In the genomic region with DNA sequence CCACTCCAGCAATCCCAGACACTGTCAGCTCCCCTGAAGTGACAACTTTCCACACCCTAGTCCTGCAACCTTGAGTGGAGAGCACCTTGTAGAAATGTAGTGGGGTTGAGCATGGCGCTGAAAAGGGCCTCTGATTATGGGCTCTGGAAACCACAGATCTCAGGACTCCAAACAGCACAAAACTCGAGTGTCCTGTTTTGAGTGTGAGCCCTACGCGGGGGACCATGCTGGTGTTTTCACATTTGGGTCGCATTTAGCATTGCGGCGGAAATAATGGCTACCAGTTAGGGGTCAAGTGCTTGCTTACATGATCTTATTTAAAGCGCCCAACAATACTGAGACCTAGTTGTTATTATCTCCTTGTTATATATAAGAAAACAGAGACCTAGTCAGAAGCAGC, we compare ENCODE assay signal across 10 cellular contexts. TPM values are rescaled to one million over a fixed set of nuclear protein-coding genes. Genes with fewer than 3 reads are reported as not detected.
A peak's percentile ranks its signal among the peaks of the same experiment; 100 is the strongest.
DNase-seq lines count a peak whose midpoint lies in the region; ATAC-seq and TF ChIP-seq lines count a peak whose summit lies in the region.
"Not testable (repeated sequence)": the region's sequence is repeated elsewhere in the genome, so short reads cannot be mapped to it uniquely, and the experiment has no call there.
"Had no signal": no experiment of that assay in that cellular context is flagged by ENCODE, and none has a peak within 500 bp of the region (broad histone marks: within the 10 kb centered on the region; RNA-seq: fewer than 3 reads in every experiment).

No MANE protein-coding gene starts in this region.

- peak overlapping the region; percentile 89 for H3K27ac ChIP-seq in CD4-positive, CD25-positive, alpha-beta regulatory T cell (ENCODE audit: insufficient read depth, low read length, poor library complexity, severe bottlenecking)
- H3K27ac ChIP-seq in Peyer's patch: peak overlapping the region; percentile 40 to 71 (median 64)
- peak overlapping the region; percentile 87 for H3K27ac ChIP-seq in effector memory CD4-positive, alpha-beta T cell (ENCODE audit: insufficient read depth, low read length, poor library complexity, severe bottlenecking)

- not testable (repeated sequence) for H3K9me3 ChIP-seq in CD4-positive, CD25-positive, alpha-beta regulatory T cell (ENCODE audit: control insufficient read depth in 2 of 2, low read length in 2 of 2); Peyer's patch; effector memory CD4-positive, alpha-beta T cell (ENCODE audit: control insufficient read depth, low read length)

- H3K27me3 Mint-ChIP-seq in CD4-positive, CD25-positive, alpha-beta regulatory T cell; activated naive CD4-positive, alpha-beta T cell treated with anti-CD3 and anti-CD28 coated beads, Interleukin-2, amount 50 U/mL, for 24 hours; natural killer cell (ENCODE audit: low read depth in 2 of 2): not testable (repeated sequence)

- peaks cover 43% of the 10 kb centered on the region for H3K36me3 Mint-ChIP-seq in CD4-positive, CD25-positive, alpha-beta regulatory T cell
- peaks cover 53% of the 10 kb centered on the region for H3K36me3 Mint-ChIP-seq in activated naive CD4-positive, alpha-beta T cell treated with anti-CD3 and anti-CD28 coated beads, Interleukin-2, amount 50 U/mL, for 24 hours
- not testable (repeated sequence) for H3K36me3 Mint-ChIP-seq in natural killer cell

- ATAC-seq in CD4-positive, CD25-positive, alpha-beta regulatory T cell (ENCODE audit: low read depth in 2 of 2): not testable (repeated sequence)
- ATAC-seq in natural killer cell: peak in 2 of 3 donors; percentile 25 to 42

- H3K9me3 Mint-ChIP-seq in CD4-positive, CD25-positive, alpha-beta regulatory T cell; activated naive CD4-positive, alpha-beta T cell treated with anti-CD3 and anti-CD28 coated beads, Interleukin-2, amount 50 U/mL, for 24 hours; natural killer cell: not testable (repeated sequence)

- not testable (repeated sequence) for H3K27me3 ChIP-seq in CD4-positive, CD25-positive, alpha-beta regulatory T cell (ENCODE audit: control insufficient read depth, insufficient read depth, low read length); Peyer's patch; effector memory CD4-positive, alpha-beta T cell (replicated peaks; ENCODE audit: control insufficient read depth, insufficient read depth, low read length, poor library complexity, severe bottlenecking)

- TF ChIP-seq CTCF in Peyer's patch (IDR thresholded peaks at IDR 0.05); natural killer cell (IDR thresholded peaks at IDR 0.05): not testable (repeated sequence)

- peaks cover 20% of the 10 kb centered on the region for H3K36me3 ChIP-seq in CD4-positive, CD25-positive, alpha-beta regulatory T cell (ENCODE audit: control insufficient read depth, insufficient read depth, low read length)
- H3K36me3 ChIP-seq in Peyer's patch; effector memory CD4-positive, alpha-beta T cell (ENCODE audit: control insufficient read depth, insufficient read depth, low read length): not testable (repeated sequence)

- peak overlapping the region; percentile 96 to 100 (median 98) for H3K27ac Mint-ChIP-seq in CD4-positive, CD25-positive, alpha-beta regulatory T cell
- peak overlapping the region; percentile 99 for H3K27ac Mint-ChIP-seq in activated naive CD4-positive, alpha-beta T cell treated with anti-CD3 and anti-CD28 coated beads, Interleukin-2, amount 50 U/mL, for 24 hours
- H3K27ac Mint-ChIP-seq in natural killer cell: peak overlapping the region; percentile 91 to 92

- H3K4me1 Mint-ChIP-seq in CD4-positive, CD25-positive, alpha-beta regulatory T cell: peaks cover 25 to 53% (median 37%) of the 10 kb centered on the region in 4 donors
- peaks cover 43% of the 10 kb centered on the region for H3K4me1 Mint-ChIP-seq in activated naive CD4-positive, alpha-beta T cell treated with anti-CD3 and anti-CD28 coated beads, Interleukin-2, amount 50 U/mL, for 24 hours
- H3K4me1 Mint-ChIP-seq in natural killer cell: peaks cover 41 to 48% of the 10 kb centered on the region in 2 donors

- H3K4me3 ChIP-seq in CD4-positive, CD25-positive, alpha-beta regulatory T cell (ENCODE audit: low read depth, low read length): peak overlapping the region; percentile 100
- H3K4me3 ChIP-seq in Peyer's patch: peak overlapping the region; percentile 26 to 45 (median 40)
- H3K4me3 ChIP-seq in effector memory CD4-positive, alpha-beta T cell (ENCODE audit: insufficient read depth, low read depth, low read length, poor library complexity, severe bottlenecking): peak overlapping the region; percentile 82

- H3K4me1 ChIP-seq in CD4-positive, CD25-positive, alpha-beta regulatory T cell (ENCODE audit: control insufficient read depth, insufficient read depth, low read length, poor library complexity, severe bottlenecking): peaks cover 49% of the 10 kb centered on the region
- H3K4me1 ChIP-seq in Peyer's patch: not testable (repeated sequence)
- peaks cover 24% of the 10 kb centered on the region for H3K4me1 ChIP-seq in effector memory CD4-positive, alpha-beta T cell (ENCODE audit: control insufficient read depth, insufficient read depth, low read length, poor library complexity, severe bottlenecking)

- DNase-seq in CD4-positive, CD25-positive, alpha-beta regulatory T cell: peak in 1 of 3 donors; percentile 45
- DNase-seq in Peyer's patch; effector memory CD4-positive, alpha-beta T cell; natural killer cell: not testable (repeated sequence)
- peak; percentile 53 to 60 for DNase-seq in activated CD4-positive, alpha-beta T cell treated with anti-CD3 and anti-CD28 coated beads, Interleukin-2, amount 50 U/mL, for 48 hours
- peak; percentile 74 to 78 for DNase-seq in activated T-cell treated with anti-CD3 and anti-CD28 coated beads, Interleukin-2, amount 50 U/mL, for 48 hours
- DNase-seq in stimulated activated naive CD4-positive, alpha-beta T cell treated with Interleukin-2 at 50 U/mL for 16 hours (lab: John Stamatoyannopoulos, UW): peak; percentile 29

- intact Hi-C loops in natural killer cell (cut with micrococcal nuclease): not testable (repeated sequence)

- TF ChIP-seq POLR2A in Peyer's patch (IDR thresholded peaks at IDR 0.05): not testable (repeated sequence)

- peak overlapping the region; percentile 96 to 100 (median 98) for H3K4me3 Mint-ChIP-seq in CD4-positive, CD25-positive, alpha-beta regulatory T cell
- H3K4me3 Mint-ChIP-seq in activated naive CD4-positive, alpha-beta T cell treated with anti-CD3 and anti-CD28 coated beads, Interleukin-2, amount 50 U/mL, for 24 hours: peak overlapping the region; percentile 100
- peak overlapping the region; percentile 92 for H3K4me3 Mint-ChIP-seq in natural killer cell

RNA-seq across cellular contexts. Expression of gene CD2, which starts 1.9 kb away (rescaled TPM):
- 192 TPM for total RNA-seq in CD4-positive, CD25-positive, alpha-beta regulatory T cell
- 100 to 1,000 TPM; 341 to 457 (median 393) TPM for polyA plus RNA-seq in CD4-positive, CD25-positive, alpha-beta regulatory T cell
- total RNA-seq in Peyer's patch: 10 to 100 TPM in 3 of 4 donors, 1 to 10 TPM in 1; 9.6 to 36.3 (median 20.9) TPM
- 10 to 100 TPM; 30.4 to 93.4 (median 60.8) TPM for total RNA-seq in natural killer cell
- total RNA-seq: NCI-H460 had no signal
- polyA plus RNA-seq: BJ had no signal

Comparison
In these comparisons a context has a peak if more than half of its experiments do, and no peak if none do; other contexts are left out.
1. H3K4me3 ChIP-seq: peak in every context shown above with its lines; median percentile 100 in CD4-positive, CD25-positive, alpha-beta regulatory T cell; 82 in effector memory CD4-positive, alpha-beta T cell; 40 in Peyer's patch.